Comparison of ENCODE assay signal across 16 cellular contexts in the genomic region with DNA sequence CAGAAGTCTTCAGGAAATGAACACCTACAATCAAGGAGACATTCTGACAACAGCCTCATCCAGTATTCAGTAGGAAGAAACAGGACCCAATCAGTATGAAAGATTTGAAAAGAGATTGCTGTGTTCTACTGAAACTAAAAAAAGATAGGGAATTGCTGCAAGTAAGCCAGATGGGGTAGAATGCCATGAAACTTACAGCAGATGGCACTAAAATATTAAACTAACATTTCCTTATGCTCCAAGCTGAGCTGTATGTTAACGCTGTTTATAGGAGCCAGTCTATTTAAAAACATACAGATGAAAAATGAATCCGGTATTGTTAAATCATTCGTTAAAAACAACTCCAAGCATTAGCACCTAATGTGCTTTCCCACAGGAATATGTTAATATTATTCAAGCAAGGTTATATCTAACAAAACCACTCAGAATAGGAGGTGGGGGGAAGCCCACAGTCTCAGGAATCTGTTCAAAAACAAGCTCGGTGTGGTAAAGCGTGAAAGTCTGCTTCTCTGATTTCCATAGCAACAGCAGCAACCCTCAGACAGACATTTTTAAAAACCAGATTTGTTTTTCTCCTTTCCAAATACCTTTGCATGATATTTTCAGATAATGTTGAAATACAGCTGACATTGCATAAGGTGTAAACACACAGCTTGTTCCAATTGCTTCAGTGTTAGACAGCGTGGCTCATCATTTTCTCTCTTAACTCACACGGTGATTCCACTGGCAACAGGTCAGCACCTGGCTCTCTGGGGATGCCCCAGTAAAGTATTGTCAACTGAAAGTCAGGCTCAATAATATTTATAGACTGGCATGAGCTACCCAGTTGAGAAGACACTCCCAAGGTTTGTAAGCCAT.
DNase-seq lines count a peak whose midpoint lies in the region; ATAC-seq, FAIRE-seq and TF ChIP-seq lines count a peak whose summit lies in the region.
"Had no signal": no experiment of that assay in that cellular context is flagged by ENCODE, and none has a peak within 500 bp of the region (broad histone marks: within the 10 kb centered on the region; RNA-seq: fewer than 3 reads in every experiment).

No MANE protein-coding gene starts in this region.

- peak; percentile 95 for FAIRE-seq in HTR-8/SVneo (lab: Jason Lieb, UNC)

- no peak overlapping the region for H2BK15ac ChIP-seq in mesendoderm (replicated peaks; ENCODE audit: low read depth)

- intact Hi-C loops in CD4-positive, alpha-beta T cell (cut with DNase I, micrococcal nuclease) = no loop called here

- no peak overlapping the region for H3K18ac ChIP-seq in mesendoderm (ENCODE audit: low read length)

- DNase-seq in A172 (ENCODE audit: low spot score) (peak; percentile 1), HTR-8/SVneo (ENCODE audit: insufficient read length, low spot score) (no peak), left lobe of liver (ENCODE audit: low spot score) (peak; percentile 58), mesendoderm (no peak), medulla oblongata (ENCODE audit: extremely low spot score) (no peak)
- no peak for DNase-seq in CD4-positive, alpha-beta T cell
- no peak for DNase-seq in activated T-cell treated with anti-CD3 and anti-CD28 coated beads, Interleukin-2, amount 50 U/mL, for 48 hours
- DNase-seq: activated B cell treated with CpG ODN at 0.5 μM for 24 hours; activated T-cell treated with anti-CD3 and anti-CD28 coated beads, Interleukin-2, amount 50 U/mL, for 4 hours; brain microvascular endothelial cell; naive thymus-derived CD8-positive, alpha-beta T cell; SHP77 treated with DMSO at 0.1 percent for 48 hours; stimulated activated CD8-positive, alpha-beta memory T cell treated with anti-CD3 and anti-CD28 coated beads, Interleukin-4, amount 100 ng/mL, for 48 hours had no signal

- H3K9me3 Mint-ChIP-seq in CD4-positive, alpha-beta T cell = no peaks in the 10 kb centered on the region
- H3K9me3 Mint-ChIP-seq: activated B cell treated with CpG ODN at 0.5 μM for 24 hours; naive thymus-derived CD8-positive, alpha-beta T cell had no signal

- H3K9me3 ChIP-seq in CD4-positive, alpha-beta T cell (ENCODE audit: control insufficient read depth, low read length) = no peaks in the 10 kb centered on the region

- H4K8ac ChIP-seq in mesendoderm (ENCODE audit: low read depth, low read length) = no peak overlapping the region

- H2AK5ac ChIP-seq in mesendoderm (ENCODE audit: low read length) = no peak overlapping the region

- ATAC-seq in left lobe of liver = peak; percentile 95
- no peak for ATAC-seq in CD4-positive, alpha-beta T cell (ENCODE audit: poor library complexity)
- ATAC-seq: activated T-cell treated with anti-CD3 and anti-CD28 coated beads, Interleukin-2, amount 50 U/mL, for 4 hours; esophagus mucosa; naive thymus-derived CD8-positive, alpha-beta T cell had no signal

- H3K4ac ChIP-seq in mesendoderm (ENCODE audit: low read depth, low read length) = no peak overlapping the region

- no peak overlapping the region for H2BK5ac ChIP-seq in mesendoderm (ENCODE audit: low read length)

- CTCF ChIA-PET in CD4-positive, alpha-beta T cell (lab: Charles Lee) = no interaction called here

- H3K36me3 Mint-ChIP-seq in CD4-positive, alpha-beta T cell (ENCODE audit: low read depth) = no peaks in the 10 kb centered on the region
- H3K36me3 Mint-ChIP-seq: naive thymus-derived CD8-positive, alpha-beta T cell had no signal

- H3K9ac ChIP-seq in mesendoderm (ENCODE audit: low read length) = no peak overlapping the region

- POLR2A ChIA-PET in CD4-positive, alpha-beta T cell (lab: Charles Lee) = no interaction called here

- H3K27ac Mint-ChIP-seq in CD4-positive, alpha-beta T cell = no peak overlapping the region
- H3K27ac Mint-ChIP-seq: activated B cell treated with CpG ODN at 0.5 μM for 24 hours; B cell; naive thymus-derived CD8-positive, alpha-beta T cell had no signal

- H2BK120ac ChIP-seq in mesendoderm (ENCODE audit: low read depth, low read length) = no peak overlapping the region

- H3K27ac ChIP-seq in angular gyrus (ENCODE audit: low read depth, low read length) = peak overlapping the region; percentile 54
- no peak overlapping the region for H3K27ac ChIP-seq in CD4-positive, alpha-beta T cell (ENCODE audit: low read depth, low read length)
- no peak overlapping the region for H3K27ac ChIP-seq in mesendoderm (ENCODE audit: low read depth, low read length)
- H3K27ac ChIP-seq: brain microvascular endothelial cell had no signal

- H3K36me3 ChIP-seq in mesendoderm (ENCODE audit: control insufficient read depth, insufficient read depth, low read length) = no peaks in the 10 kb centered on the region
- H3K36me3 ChIP-seq: brain microvascular endothelial cell had no signal

- WGBS in mesendoderm (ENCODE audit: extremely low coverage, insufficient coverage, low lambda C conversion rate) = no CpG with 5 or more reads among the region's 7 CpGs

- H4K5ac ChIP-seq in mesendoderm (ENCODE audit: low read length) = no peak overlapping the region

- H3K23ac ChIP-seq in mesendoderm (ENCODE audit: low read length) = no peak overlapping the region

- no peak overlapping the region for H3K4me2 ChIP-seq in mesendoderm (ENCODE audit: low read length)

- H3K27me3 ChIP-seq in CD4-positive, alpha-beta T cell (ENCODE audit: control insufficient read depth, insufficient read depth, low read length) = no peaks in the 10 kb centered on the region
- H3K27me3 ChIP-seq in mesendoderm (ENCODE audit: insufficient read depth, low read length, poor library complexity) = no peaks in the 10 kb centered on the region
- H3K27me3 ChIP-seq: brain microvascular endothelial cell had no signal

- TF ChIP-seq CTCF in CD4-positive, alpha-beta T cell (IDR thresholded peaks at IDR 0.05) = no peak

- H3K4me1 ChIP-seq in mesendoderm (ENCODE audit: control insufficient read depth, low read depth, low read length) = no peaks in the 10 kb centered on the region

- H3K79me2 ChIP-seq in mesendoderm (ENCODE audit: control insufficient read depth, insufficient read depth, low read length) = no peaks in the 10 kb centered on the region

- H3K56ac ChIP-seq in mesendoderm (ENCODE audit: low read length) = no peak overlapping the region

- H3K4me3 ChIP-seq in mesendoderm (ENCODE audit: low read length) = no peak overlapping the region

- H3K4me1 Mint-ChIP-seq in CD4-positive, alpha-beta T cell (ENCODE audit: low read depth) = no peaks in the 10 kb centered on the region
- H3K4me1 Mint-ChIP-seq: activated B cell treated with CpG ODN at 0.5 μM for 24 hours; B cell; naive thymus-derived CD8-positive, alpha-beta T cell had no signal

- H3K79me1 ChIP-seq in mesendoderm (ENCODE audit: low read length) = no peaks in the 10 kb centered on the region

- H3K27me3 Mint-ChIP-seq in CD4-positive, alpha-beta T cell = peaks cover 6% of the 10 kb centered on the region
- H3K27me3 Mint-ChIP-seq: activated B cell treated with CpG ODN at 0.5 μM for 24 hours had no signal

- H3K4me3 Mint-ChIP-seq in CD4-positive, alpha-beta T cell = no peak overlapping the region
- H3K4me3 Mint-ChIP-seq: activated B cell treated with CpG ODN at 0.5 μM for 24 hours; activated T-cell treated with anti-CD3 and anti-CD28 coated beads, Interleukin-2, amount 50 U/mL, for 4 hours; B cell; naive thymus-derived CD8-positive, alpha-beta T cell had no signal

Comparison
In these comparisons a context has a peak if more than half of its experiments do, and no peak if none do; other contexts are left out.
1. DNase-seq: peak in A172 (single experiment) and left lobe of liver (single experiment); none in HTR-8/SVneo (single experiment), CD4-positive, alpha-beta T cell (0 of 10), mesendoderm (single experiment), medulla oblongata (single experiment) and activated T-cell treated with anti-CD3 and anti-CD28 coated beads, Interleukin-2, amount 50 U/mL, for 48 hours (0 of 2).